In the genomic region with DNA sequence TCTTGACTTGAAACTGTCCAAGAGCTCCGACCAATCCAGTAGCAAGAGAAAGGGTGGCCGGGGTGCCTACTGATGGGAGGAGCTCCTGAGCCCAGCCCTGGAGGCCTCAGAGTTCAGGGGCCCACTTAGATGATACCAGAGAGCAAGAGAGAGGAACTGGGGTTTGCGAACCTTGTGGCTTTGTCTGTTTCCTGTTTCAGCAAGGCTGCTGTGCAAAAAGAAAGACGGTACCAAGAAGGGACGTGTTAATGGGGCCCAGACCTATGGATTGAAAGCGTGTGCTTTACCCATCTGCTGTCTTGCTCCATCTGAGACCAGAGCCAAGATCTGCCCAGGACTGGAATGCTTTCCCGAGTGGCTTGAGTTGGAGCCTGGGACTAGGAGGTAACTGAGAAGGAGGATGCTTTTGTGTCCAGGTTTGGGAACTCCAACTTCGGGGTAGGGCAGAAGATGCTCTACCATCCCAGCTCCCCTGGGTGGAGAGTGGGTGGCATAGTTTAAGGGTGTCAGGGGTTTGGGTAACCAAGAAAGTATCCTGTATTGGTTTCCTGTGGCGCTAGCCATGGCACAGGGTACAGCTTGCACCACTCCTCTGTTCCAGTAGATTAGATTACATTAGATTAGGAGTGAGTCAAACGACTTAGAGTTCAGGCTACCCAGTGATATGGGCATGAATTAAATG, we compare ENCODE assay signal across 8 cellular contexts. TPM values are rescaled to one million over a fixed set of nuclear protein-coding genes. Genes with fewer than 3 reads are reported as not detected.
DNase-seq lines count a peak whose midpoint lies in the region; ATAC-seq, FAIRE-seq and TF ChIP-seq lines count a peak whose summit lies in the region.

TRAF3IP3 (plus strand) TSS at position 128 of the 682 bp plus-strand sequence. CDS start 3,987 bp downstream, outside the sequence.

- no peaks in the 10 kb centered on the region for H4K20me1 ChIP-seq in smooth muscle cell (ENCODE audit: low read depth)

- TF ChIP-seq CTCF in WTC11 (IDR thresholded peaks at IDR 0.05) (no peak), coronary artery (IDR thresholded peaks at IDR 0.05) (no peak), chondrocyte (IDR thresholded peaks at IDR 0.05) (no peak), smooth muscle cell (IDR thresholded peaks at IDR 0.05; ENCODE audit: borderline replicate concordance, insufficient read depth, poor library complexity, severe bottlenecking) (no peak)

- no peak within 1 kb of the TSS for H2AFZ ChIP-seq in smooth muscle cell (ENCODE audit: low read depth)

- H3K27ac Mint-ChIP-seq in WTC11 (no peak within 1 kb of the TSS), chondrocyte (ENCODE audit: unreplicated experiment) (no peak within 1 kb of the TSS)

- no peaks in the 10 kb centered on the region for H3K4me1 Mint-ChIP-seq in WTC11
- no peaks in the 10 kb centered on the region for H3K4me1 Mint-ChIP-seq in chondrocyte (ENCODE audit: low read depth)

- POLR2A ChIA-PET in WTC11 (lab: Charles Lee): interaction anchor here (1.0 kb wide), 1 partner anchor 120 kb away, joined by 6 read pairs; no protein-coding TSS in a partner anchor

- H3K4me1 ChIP-seq in smooth muscle cell (ENCODE audit: low read depth): no peaks in the 10 kb centered on the region

- H3K27ac ChIP-seq in coronary artery (no peak within 1 kb of the TSS), smooth muscle cell (ENCODE audit: low read depth) (no peak within 1 kb of the TSS)

- H3K9me3 Mint-ChIP-seq in WTC11 (no peaks in the 10 kb centered on the region), chondrocyte (ENCODE audit: low read depth) (no peaks in the 10 kb centered on the region)

- H3K4me3 ChIP-seq in coronary artery (peak within 1 kb of the TSS; percentile 38), smooth muscle cell (no peak within 1 kb of the TSS)

- no peak within 1 kb of the TSS for H3K4me3 Mint-ChIP-seq in WTC11
- no peak within 1 kb of the TSS for H3K4me3 Mint-ChIP-seq in chondrocyte (ENCODE audit: unreplicated experiment)

- H3K9me3 ChIP-seq in smooth muscle cell (replicated peaks; ENCODE audit: low read depth): no peaks in the 10 kb centered on the region

- peaks cover 7% of the 10 kb centered on the region for H3K27me3 ChIP-seq in smooth muscle cell (ENCODE audit: low read depth)

- H3K36me3 ChIP-seq in smooth muscle cell (ENCODE audit: low read depth): no peaks in the 10 kb centered on the region

- DNase-seq in WTC11 (ENCODE audit: low spot score) (no peak), coronary artery (ENCODE audit: low spot score) (no peak), chondrocyte (ENCODE audit: low spot score) (no peak), smooth muscle cell (lab: John Stamatoyannopoulos, UW; ENCODE audit: unreplicated experiment) (no peak), RCC 7860 (ENCODE audit: low spot score) (no peak)
- DNase-seq in stimulated activated CD4-positive, alpha-beta T cell treated with anti-CD3 and anti-CD28 coated beads, TNF-alpha, amount 100 ng/mL, for 1 hour (ENCODE audit: low read depth in 3 of 3, low spot score in 1 of 3): peak; percentile 37 to 54 (median 38)

- H3K36me3 Mint-ChIP-seq in WTC11 (no peaks in the 10 kb centered on the region), chondrocyte (ENCODE audit: low read depth) (no peaks in the 10 kb centered on the region)

- no peak within 1 kb of the TSS for H3K4me2 ChIP-seq in smooth muscle cell

- H3K9ac ChIP-seq in smooth muscle cell (ENCODE audit: low read depth): no peak within 1 kb of the TSS

- CTCF ChIA-PET in WTC11 (lab: Charles Lee): interaction anchor here (1.4 kb wide), 1 partner anchor 8 kb away, joined by 3 read pairs; no protein-coding TSS in a partner anchor

- 75% methylated on average over 10 of the region's 10 CpGs for WGBS in smooth muscle cell (ENCODE audit: low lambda C conversion rate)

- FAIRE-seq in RCC 7860 (lab: Jason Lieb, UNC): no peak

- H3F3A ChIP-seq in smooth muscle cell (ENCODE audit: low read depth): no peaks in the 10 kb centered on the region

- no peaks in the 10 kb centered on the region for H3K79me2 ChIP-seq in smooth muscle cell (ENCODE audit: low read depth)

- H3K27me3 Mint-ChIP-seq in WTC11 (ENCODE audit: low read depth): peaks cover 4% of the 10 kb centered on the region; the same call in 1 of the 2 replicates
- H3K27me3 Mint-ChIP-seq in chondrocyte (ENCODE audit: low read depth): peaks cover 52% of the 10 kb centered on the region

- ATAC-seq in GM19324 (IDR thresholded peaks at IDR 0.05; ENCODE audit: low FRiP score, unreplicated experiment) (peak; percentile 76), HG03280 (IDR thresholded peaks at IDR 0.05; ENCODE audit: unreplicated experiment) (peak; percentile 80), WTC11 (0 out of 2 replicates have a peak, but pooled peaks have one; percentile 28)

TF ChIP-seq in WTC11, 78 proteins besides CTCF, POLR2A, EP300 and RAD21 (continues in another document):
- TF ChIP-seq USF1 (CRISPR knock-in tag; IDR thresholded peaks at IDR 0.05) (no peak), ZNF396 (CRISPR knock-in tag; IDR thresholded peaks at IDR 0.05; ENCODE audit: borderline replicate concordance) (no peak), ZNF263 (CRISPR knock-in tag; IDR thresholded peaks at IDR 0.05; ENCODE audit: low read depth) (no peak), ZNF232 (CRISPR knock-in tag; IDR thresholded peaks at IDR 0.05) (no peak), NR2C2 (CRISPR knock-in tag; IDR thresholded peaks at IDR 0.05) (no peak), RORB (CRISPR knock-in tag; IDR thresholded peaks at IDR 0.05) (no peak), GTF2I (CRISPR knock-in tag; conservative IDR thresholded peaks at IDR 0.05) (no peak), ZNF425 (CRISPR knock-in tag; conservative IDR thresholded peaks at IDR 0.05) (no peak), PREB (CRISPR knock-in tag; IDR thresholded peaks at IDR 0.05; ENCODE audit: borderline replicate concordance) (no peak)
- TF ChIP-seq, protein P1, sequence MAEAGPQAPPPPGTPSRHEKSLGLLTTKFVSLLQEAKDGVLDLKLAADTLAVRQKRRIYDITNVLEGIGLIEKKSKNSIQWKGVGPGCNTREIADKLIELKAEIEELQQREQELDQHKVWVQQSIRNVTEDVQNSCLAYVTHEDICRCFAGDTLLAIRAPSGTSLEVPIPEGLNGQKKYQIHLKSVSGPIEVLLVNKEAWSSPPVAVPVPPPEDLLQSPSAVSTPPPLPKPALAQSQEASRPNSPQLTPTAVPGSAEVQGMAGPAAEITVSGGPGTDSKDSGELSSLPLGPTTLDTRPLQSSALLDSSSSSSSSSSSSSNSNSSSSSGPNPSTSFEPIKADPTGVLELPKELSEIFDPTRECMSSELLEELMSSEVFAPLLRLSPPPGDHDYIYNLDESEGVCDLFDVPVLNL (CRISPR knock-in tag; IDR thresholded peaks at IDR 0.05; ENCODE audit: borderline replicate concordance, low read depth): no peak
- TF ChIP-seq, protein P2, sequence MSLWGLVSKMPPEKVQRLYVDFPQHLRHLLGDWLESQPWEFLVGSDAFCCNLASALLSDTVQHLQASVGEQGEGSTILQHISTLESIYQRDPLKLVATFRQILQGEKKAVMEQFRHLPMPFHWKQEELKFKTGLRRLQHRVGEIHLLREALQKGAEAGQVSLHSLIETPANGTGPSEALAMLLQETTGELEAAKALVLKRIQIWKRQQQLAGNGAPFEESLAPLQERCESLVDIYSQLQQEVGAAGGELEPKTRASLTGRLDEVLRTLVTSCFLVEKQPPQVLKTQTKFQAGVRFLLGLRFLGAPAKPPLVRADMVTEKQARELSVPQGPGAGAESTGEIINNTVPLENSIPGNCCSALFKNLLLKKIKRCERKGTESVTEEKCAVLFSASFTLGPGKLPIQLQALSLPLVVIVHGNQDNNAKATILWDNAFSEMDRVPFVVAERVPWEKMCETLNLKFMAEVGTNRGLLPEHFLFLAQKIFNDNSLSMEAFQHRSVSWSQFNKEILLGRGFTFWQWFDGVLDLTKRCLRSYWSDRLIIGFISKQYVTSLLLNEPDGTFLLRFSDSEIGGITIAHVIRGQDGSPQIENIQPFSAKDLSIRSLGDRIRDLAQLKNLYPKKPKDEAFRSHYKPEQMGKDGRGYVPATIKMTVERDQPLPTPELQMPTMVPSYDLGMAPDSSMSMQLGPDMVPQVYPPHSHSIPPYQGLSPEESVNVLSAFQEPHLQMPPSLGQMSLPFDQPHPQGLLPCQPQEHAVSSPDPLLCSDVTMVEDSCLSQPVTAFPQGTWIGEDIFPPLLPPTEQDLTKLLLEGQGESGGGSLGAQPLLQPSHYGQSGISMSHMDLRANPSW (CRISPR knock-in tag; conservative IDR thresholded peaks at IDR 0.05; ENCODE audit: low read depth): no peak

RNA-seq across cellular contexts. Expression of gene TRAF3IP3, which starts in this region (rescaled TPM):
- 0.55 to 0.74 TPM (median 0.71 TPM) in 3 replicates for total RNA-seq in WTC11 (2021)
- not detected in 3 replicates for total RNA-seq in chondrocyte
- 0.04 TPM in 1 of 2 replicates, not detected in the other for total RNA-seq in smooth muscle cell
- 0.72 TPM in 1 of 2 replicates, not detected in the other for polyA plus RNA-seq in smooth muscle cell

Comparison
In these comparisons a context has a peak if more than half of its experiments do, and no peak if none do; other contexts are left out.
1. Peak in ATAC-seq in WTC11; RNA of the gene not detected or under 1 TPM.
2. ATAC-seq: peak in every context shown above with its lines; median percentile 80 in HG03280; 76 in GM19324; 28 in WTC11.
3. DNase-seq: peak in stimulated activated CD4-positive, alpha-beta T cell treated with anti-CD3 and anti-CD28 coated beads, TNF-alpha, amount 100 ng/mL, for 1 hour (3 of 3); none in WTC11 (single experiment), coronary artery (single experiment), chondrocyte (single experiment), smooth muscle cell (single experiment) and RCC 7860 (single experiment).